1 cellular context compared by ENCODE assay signal in the genomic region with DNA sequence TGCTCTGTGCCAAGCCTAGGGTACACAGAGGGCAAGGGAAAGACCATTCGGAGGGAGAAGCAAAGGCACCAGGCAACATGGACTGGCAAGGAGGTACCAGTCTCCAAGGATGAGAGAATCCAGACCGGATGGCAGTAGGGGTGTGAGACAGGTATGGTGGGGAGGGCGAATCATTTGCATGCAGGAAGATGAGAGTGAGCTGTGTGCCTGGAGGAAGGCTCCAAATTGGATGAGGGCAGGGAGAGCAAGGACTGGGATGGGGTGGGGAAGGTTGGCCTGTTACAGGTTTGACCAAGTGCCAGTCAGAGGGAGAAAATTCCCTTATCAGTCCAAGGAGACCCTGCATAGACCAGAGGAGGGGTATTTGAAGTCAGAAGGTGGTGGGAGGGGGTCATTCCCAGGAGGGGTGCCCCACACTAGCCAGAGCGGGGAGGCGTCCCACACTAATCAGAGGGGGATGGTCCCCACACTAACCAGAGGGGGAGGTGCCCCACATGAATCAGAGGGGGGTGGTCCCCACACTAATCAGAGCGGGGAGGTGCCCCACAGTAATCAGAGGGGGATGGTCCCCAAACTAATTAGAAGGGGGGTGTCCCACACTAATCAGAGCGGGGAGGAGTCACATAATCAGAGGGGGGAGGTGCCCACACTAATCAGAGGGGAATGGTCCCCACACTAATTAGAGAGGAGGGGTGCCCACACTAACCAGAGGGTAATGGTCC.
TF ChIP-seq lines count a peak whose summit lies in the region.

No MANE protein-coding gene starts in this region.

TF ChIP-seq in HCT116, 20 proteins besides CTCF, POLR2A, EP300 and RAD21 (continued from another document):
- no peak for TF ChIP-seq TCF7L2 (IDR thresholded peaks at IDR 0.05; ENCODE audit: borderline replicate concordance, extremely low read depth, insufficient read depth, insufficient read length)
- TF ChIP-seq, protein P1, sequence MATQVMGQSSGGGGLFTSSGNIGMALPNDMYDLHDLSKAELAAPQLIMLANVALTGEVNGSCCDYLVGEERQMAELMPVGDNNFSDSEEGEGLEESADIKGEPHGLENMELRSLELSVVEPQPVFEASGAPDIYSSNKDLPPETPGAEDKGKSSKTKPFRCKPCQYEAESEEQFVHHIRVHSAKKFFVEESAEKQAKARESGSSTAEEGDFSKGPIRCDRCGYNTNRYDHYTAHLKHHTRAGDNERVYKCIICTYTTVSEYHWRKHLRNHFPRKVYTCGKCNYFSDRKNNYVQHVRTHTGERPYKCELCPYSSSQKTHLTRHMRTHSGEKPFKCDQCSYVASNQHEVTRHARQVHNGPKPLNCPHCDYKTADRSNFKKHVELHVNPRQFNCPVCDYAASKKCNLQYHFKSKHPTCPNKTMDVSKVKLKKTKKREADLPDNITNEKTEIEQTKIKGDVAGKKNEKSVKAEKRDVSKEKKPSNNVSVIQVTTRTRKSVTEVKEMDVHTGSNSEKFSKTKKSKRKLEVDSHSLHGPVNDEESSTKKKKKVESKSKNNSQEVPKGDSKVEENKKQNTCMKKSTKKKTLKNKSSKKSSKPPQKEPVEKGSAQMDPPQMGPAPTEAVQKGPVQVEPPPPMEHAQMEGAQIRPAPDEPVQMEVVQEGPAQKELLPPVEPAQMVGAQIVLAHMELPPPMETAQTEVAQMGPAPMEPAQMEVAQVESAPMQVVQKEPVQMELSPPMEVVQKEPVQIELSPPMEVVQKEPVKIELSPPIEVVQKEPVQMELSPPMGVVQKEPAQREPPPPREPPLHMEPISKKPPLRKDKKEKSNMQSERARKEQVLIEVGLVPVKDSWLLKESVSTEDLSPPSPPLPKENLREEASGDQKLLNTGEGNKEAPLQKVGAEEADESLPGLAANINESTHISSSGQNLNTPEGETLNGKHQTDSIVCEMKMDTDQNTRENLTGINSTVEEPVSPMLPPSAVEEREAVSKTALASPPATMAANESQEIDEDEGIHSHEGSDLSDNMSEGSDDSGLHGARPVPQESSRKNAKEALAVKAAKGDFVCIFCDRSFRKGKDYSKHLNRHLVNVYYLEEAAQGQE (IDR thresholded peaks at IDR 0.05; ENCODE audit: low read depth) = no peak
- TF ChIP-seq, protein P2, sequence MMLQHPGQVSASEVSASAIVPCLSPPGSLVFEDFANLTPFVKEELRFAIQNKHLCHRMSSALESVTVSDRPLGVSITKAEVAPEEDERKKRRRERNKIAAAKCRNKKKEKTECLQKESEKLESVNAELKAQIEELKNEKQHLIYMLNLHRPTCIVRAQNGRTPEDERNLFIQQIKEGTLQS (IDR thresholded peaks at IDR 0.05) = no peak
- TF ChIP-seq, protein P3, sequence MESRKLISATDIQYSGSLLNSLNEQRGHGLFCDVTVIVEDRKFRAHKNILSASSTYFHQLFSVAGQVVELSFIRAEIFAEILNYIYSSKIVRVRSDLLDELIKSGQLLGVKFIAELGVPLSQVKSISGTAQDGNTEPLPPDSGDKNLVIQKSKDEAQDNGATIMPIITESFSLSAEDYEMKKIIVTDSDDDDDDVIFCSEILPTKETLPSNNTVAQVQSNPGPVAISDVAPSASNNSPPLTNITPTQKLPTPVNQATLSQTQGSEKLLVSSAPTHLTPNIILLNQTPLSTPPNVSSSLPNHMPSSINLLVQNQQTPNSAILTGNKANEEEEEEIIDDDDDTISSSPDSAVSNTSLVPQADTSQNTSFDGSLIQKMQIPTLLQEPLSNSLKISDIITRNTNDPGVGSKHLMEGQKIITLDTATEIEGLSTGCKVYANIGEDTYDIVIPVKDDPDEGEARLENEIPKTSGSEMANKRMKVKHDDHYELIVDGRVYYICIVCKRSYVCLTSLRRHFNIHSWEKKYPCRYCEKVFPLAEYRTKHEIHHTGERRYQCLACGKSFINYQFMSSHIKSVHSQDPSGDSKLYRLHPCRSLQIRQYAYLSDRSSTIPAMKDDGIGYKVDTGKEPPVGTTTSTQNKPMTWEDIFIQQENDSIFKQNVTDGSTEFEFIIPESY (IDR thresholded peaks at IDR 0.05; ENCODE audit: extremely low read depth, insufficient replicate concordance, low read length) = no peak
